18 cellular contexts compared by ENCODE assay signal in the genomic region with DNA sequence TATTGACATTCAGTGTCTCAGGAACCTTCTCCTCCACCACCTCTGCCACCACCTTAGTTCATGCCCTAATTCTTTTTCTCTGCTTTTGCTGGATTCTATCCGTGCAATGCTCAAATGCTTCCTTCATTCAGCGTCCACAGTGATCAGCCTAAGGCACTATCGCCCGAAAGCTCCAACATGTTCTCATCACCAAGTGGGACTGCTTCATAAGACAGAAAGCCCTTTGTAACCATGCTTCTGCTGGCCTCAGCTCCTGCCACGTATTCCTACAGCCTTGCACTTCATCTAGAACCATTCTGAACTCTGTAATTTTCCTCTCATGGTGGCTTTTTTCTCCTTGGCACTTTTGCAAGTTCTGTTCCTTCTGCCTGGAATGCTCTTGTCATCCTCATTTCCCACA.
"Had no signal": no experiment of that assay in that cellular context is flagged by ENCODE, and none has a peak within 500 bp of the region (broad histone marks: within the 10 kb centered on the region; RNA-seq: fewer than 3 reads in every experiment).

No MANE protein-coding gene starts in this region.

- H3K4me3 ChIP-seq: colonic mucosa, heart left ventricle, left lung, lower lobe of right lung, skin epidermis, uterus had no signal

- DNase-seq: activated CD4-positive, alpha-beta T cell treated with anti-CD3 and anti-CD28 coated beads for 36 hours; activated CD4-positive, CD25-positive, alpha-beta regulatory T cell; activated CD8-positive, alpha-beta memory T cell treated with anti-CD3 and anti-CD28 coated beads, Interleukin-2, amount 10 ng/mL, durations not matched to agents 7 days and 5 days; activated CD8-positive, alpha-beta T cell treated with anti-CD3 and anti-CD28 coated beads, Interleukin-2, amount 10 ng/mL, durations not matched to agents 7 days and 5 days; activated naive CD4-positive, alpha-beta T cell; activated T-cell treated with anti-CD3 and anti-CD28 coated beads, Interleukin-2, amount 50 U/mL, for 48 hours; cerebellar nuclear complex; colonic mucosa; effector memory CD8-positive, alpha-beta T cell; heart left ventricle; left lung; lower lobe of right lung; stimulated activated CD4-positive, alpha-beta T cell treated with anti-CD3 and anti-CD28 coated beads, Interleukin-12 subunit alpha, Interleukin-12 subunit beta, amount 100 ng/mL, for 4 hours; stimulated activated CD4-positive, alpha-beta T cell treated with anti-CD3 and anti-CD28 coated beads, Interleukin-4, amount 100 ng/mL, for 1 hour; stimulated activated naive CD8-positive, alpha-beta T cell treated with anti-CD3 and anti-CD28 coated beads, Interleukin-15, Interleukin-2, amounts not matched to agents 100 U/mL and 50 U/mL, for 24 hours; T-helper 1 cell; uterus had no signal

- H3K36me3 ChIP-seq: colonic mucosa, heart left ventricle, left lung, lower lobe of right lung, uterus had no signal

- H3K27ac ChIP-seq: colonic mucosa, heart left ventricle, left lung, lower lobe of right lung, skin epidermis, uterus had no signal

- H3K27me3 ChIP-seq: colonic mucosa, heart left ventricle, left lung, uterus had no signal
